ENCODE assay signal across 1 cellular context in genomic region chr20:50369225-50370035, GRCh38.
A peak's percentile ranks its signal among the peaks of the same experiment; 100 is the strongest.
TF ChIP-seq lines count a peak whose summit lies in the region.

No MANE protein-coding gene starts in this region.

TF ChIP-seq in HepG2, 621 proteins besides CTCF, POLR2A, EP300 and RAD21 (continued from another document and continues in another):
- TF ChIP-seq DBP (CRISPR knock-in tag; IDR thresholded peaks at IDR 0.05; ENCODE audit: not compliant biosample characterization) (no peak), ZMAT3 (CRISPR knock-in tag; conservative IDR thresholded peaks at IDR 0.05) (no peak), ZNF34 (CRISPR knock-in tag; IDR thresholded peaks at IDR 0.05; ENCODE audit: borderline replicate concordance) (no peak), ZNF766 (CRISPR knock-in tag; IDR thresholded peaks at IDR 0.05; ENCODE audit: borderline replicate concordance) (0 out of 2 replicates have a peak, but pooled peaks have one; percentile 59), NR2F1 (CRISPR knock-in tag; IDR thresholded peaks at IDR 0.05) (no peak; a peak in 1 of 4 replicates), MAX (IDR thresholded peaks at IDR 0.05) (peak; percentile 67; the same call in 1 of the 2 replicates), ELK4 (CRISPR knock-in tag; IDR thresholded peaks at IDR 0.05; ENCODE audit: borderline replicate concordance) (no peak), CEBPZ (IDR thresholded peaks at IDR 0.05; ENCODE audit: low read length) (no peak), ZFP37 (CRISPR knock-in tag; IDR thresholded peaks at IDR 0.05; ENCODE audit: borderline replicate concordance) (0 out of 2 replicates have a peak, but pooled peaks have one; percentile 84), ZNF468 (CRISPR knock-in tag; IDR thresholded peaks at IDR 0.05) (no peak), HNRNPLL (IDR thresholded peaks at IDR 0.05; ENCODE audit: low read depth, low read length, poor library complexity, severe bottlenecking) (no peak), MLXIP (CRISPR knock-in tag; IDR thresholded peaks at IDR 0.05; ENCODE audit: borderline replicate concordance) (no peak), ZNF547 (CRISPR knock-in tag; IDR thresholded peaks at IDR 0.05) (peak; percentile 61), KMT2A (CRISPR knock-in tag; IDR thresholded peaks at IDR 0.05) (peak; percentile 64), MTA1 (CRISPR knock-in tag; IDR thresholded peaks at IDR 0.05; ENCODE audit: borderline replicate concordance) (no peak; the same call in 1 of the 2 replicates), ZNF75D (CRISPR knock-in tag; IDR thresholded peaks at IDR 0.05; ENCODE audit: borderline replicate concordance) (no peak), HOXA9 (CRISPR knock-in tag; IDR thresholded peaks at IDR 0.05; ENCODE audit: borderline replicate concordance) (peak; percentile 74; the same call in 1 of the 2 replicates), NPAS2 (CRISPR knock-in tag; IDR thresholded peaks at IDR 0.05; ENCODE audit: borderline replicate concordance) (no peak), PAX8 (CRISPR knock-in tag; IDR thresholded peaks at IDR 0.05; ENCODE audit: borderline replicate concordance) (no peak), KLF16 (CRISPR knock-in tag; IDR thresholded peaks at IDR 0.05) (peak; percentile 49 to 70; a peak in 2 of 4 replicates), CSRNP2 (CRISPR knock-in tag; conservative IDR thresholded peaks at IDR 0.05; ENCODE audit: low read depth) (no peak), HNRNPH1 (optimal IDR thresholded peaks at IDR 0.05; ENCODE audit: low read depth, low read length) (no peak), ZNF773 (CRISPR knock-in tag; IDR thresholded peaks at IDR 0.05; ENCODE audit: borderline replicate concordance) (0 out of 2 replicates have a peak, but pooled peaks have one; percentile 52), NFATC3 (CRISPR knock-in tag; IDR thresholded peaks at IDR 0.05) (no peak), ZNF335 (CRISPR knock-in tag; IDR thresholded peaks at IDR 0.05) (peak; percentile 42; the same call in 1 of the 2 replicates), ELF3 (CRISPR knock-in tag; IDR thresholded peaks at IDR 0.05) (peak; percentile 44; the same call in 1 of the 2 replicates), PHF5A (CRISPR knock-in tag; IDR thresholded peaks at IDR 0.05; ENCODE audit: low read depth, unreplicated experiment) (no peak), ZXDC (CRISPR knock-in tag; IDR thresholded peaks at IDR 0.05) (no peak; the same call in 1 of the 2 replicates), RBM39 (IDR thresholded peaks at IDR 0.05; ENCODE audit: low read depth, low read length, poor library complexity, severe bottlenecking) (peak; percentile 85), MBD4 (IDR thresholded peaks at IDR 0.05; ENCODE audit: borderline replicate concordance, low read length) (no peak), NR2F2 (IDR thresholded peaks at IDR 0.05; ENCODE audit: borderline replicate concordance, low read depth) (no peak; the same call in 1 of the 2 replicates), RELA (CRISPR knock-in tag; IDR thresholded peaks at IDR 0.05) (no peak), ZMYM3 (CRISPR knock-in tag; IDR thresholded peaks at IDR 0.05) (peak; percentile 93), ZFP36 (IDR thresholded peaks at IDR 0.05; ENCODE audit: borderline replicate concordance, low read depth, low read length, partially characterized antibody) (peak; percentile 1), ZNF788 (CRISPR knock-in tag; IDR thresholded peaks at IDR 0.05; ENCODE audit: borderline replicate concordance) (peak; percentile 74; the same call in 1 of the 2 replicates), NFE2L1 (CRISPR knock-in tag; IDR thresholded peaks at IDR 0.05; ENCODE audit: borderline replicate concordance) (no peak), SAFB2 (CRISPR knock-in tag; IDR thresholded peaks at IDR 0.05; ENCODE audit: borderline replicate concordance, low read depth) (0 out of 2 replicates have a peak, but pooled peaks have one; percentile 51), MATR3 (CRISPR knock-in tag; IDR thresholded peaks at IDR 0.05) (no peak), STAT5B (CRISPR knock-in tag; IDR thresholded peaks at IDR 0.05) (no peak), JUNB (CRISPR knock-in tag; IDR thresholded peaks at IDR 0.05; ENCODE audit: borderline replicate concordance) (no peak; the same call in 1 of the 2 replicates), TARDBP (CRISPR knock-in tag; IDR thresholded peaks at IDR 0.05) (peak; percentile 12; the same call in 1 of the 2 replicates), ZNF883 (CRISPR knock-in tag; IDR thresholded peaks at IDR 0.05; ENCODE audit: not compliant biosample characterization) (peak; percentile 77), KDM5A (IDR thresholded peaks at IDR 0.05; ENCODE audit: borderline replicate concordance, low read length) (no peak), IRF2 (CRISPR knock-in tag; IDR thresholded peaks at IDR 0.05) (peak; percentile 61), PPARG (CRISPR knock-in tag; conservative IDR thresholded peaks at IDR 0.05) (0 out of 2 replicates have a peak, but pooled peaks have one; percentile 30), PBX3 (CRISPR knock-in tag; IDR thresholded peaks at IDR 0.05; ENCODE audit: borderline replicate concordance) (no peak), MYC (CRISPR knock-in tag; IDR thresholded peaks at IDR 0.05; ENCODE audit: borderline replicate concordance) (peak; percentile 79), CREM (IDR thresholded peaks at IDR 0.05) (no peak), CREM (CRISPR knock-in tag; IDR thresholded peaks at IDR 0.05) (no peak), MTF2 (CRISPR knock-in tag; IDR thresholded peaks at IDR 0.05; ENCODE audit: borderline replicate concordance) (0 out of 2 replicates have a peak, but pooled peaks have one; percentile 69), ZNF205 (CRISPR knock-in tag; IDR thresholded peaks at IDR 0.05) (no peak), KLF6 (CRISPR knock-in tag; IDR thresholded peaks at IDR 0.05) (no peak; the same call in 1 of the 2 replicates), ZNF234 (CRISPR knock-in tag; conservative IDR thresholded peaks at IDR 0.05) (no peak)
